In the genomic region with DNA sequence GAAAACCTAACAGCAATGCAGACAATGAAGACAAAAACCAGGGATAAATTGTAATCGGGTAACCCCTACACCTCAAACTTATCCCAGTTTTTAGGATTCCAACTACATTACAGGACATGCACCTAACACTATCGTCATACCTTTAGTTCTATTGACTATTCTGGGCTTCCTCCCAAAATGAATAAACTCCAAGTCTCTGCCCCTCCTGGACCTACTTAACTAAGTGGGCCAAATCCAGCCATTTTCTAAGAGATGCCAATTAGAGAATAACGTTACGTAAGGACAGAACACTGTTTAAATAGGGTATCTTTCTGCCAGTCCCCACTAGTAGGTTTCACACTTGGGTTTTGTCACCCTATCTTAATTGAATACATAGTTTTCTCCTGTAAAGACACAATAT, we compare ENCODE assay signal across 29 cellular contexts.
DNase-seq lines count a peak whose midpoint lies in the region; ATAC-seq and TF ChIP-seq lines count a peak whose summit lies in the region.
"Had no signal": no experiment of that assay in that cellular context is flagged by ENCODE, and none has a peak within 500 bp of the region (broad histone marks: within the 10 kb centered on the region; RNA-seq: fewer than 3 reads in every experiment).

No MANE protein-coding gene starts in this region.

- H3K27me3 ChIP-seq in breast epithelium = no peaks in the 10 kb centered on the region
- no peaks in the 10 kb centered on the region for H3K27me3 ChIP-seq in mammary epithelial cell (ENCODE audit: insufficient read depth, low read length)
- H3K27me3 ChIP-seq in right lobe of liver = no peaks in the 10 kb centered on the region
- no peaks in the 10 kb centered on the region for H3K27me3 ChIP-seq in SJCRH30
- H3K27me3 ChIP-seq: ascending aorta, BE2C, cardiac muscle cell, MG63, pancreas, stomach had no signal

- H3K4me1 ChIP-seq in breast epithelium = peaks cover 0 to 9% of the 10 kb centered on the region in 2 donors
- H3K4me1 ChIP-seq in mammary epithelial cell (ENCODE audit: insufficient read depth, low read length) = peaks cover 29% of the 10 kb centered on the region
- H3K4me1 ChIP-seq in right lobe of liver = peaks cover 0 to 65% (median 13%) of the 10 kb centered on the region in 4 donors
- 0 out of 2 replicates have a peak, but pooled peaks cover 4% of the 10 kb centered on the region for H3K4me1 ChIP-seq in SJCRH30

- peaks cover 62% of the 10 kb centered on the region for H3K79me2 ChIP-seq in mammary epithelial cell (ENCODE audit: insufficient read depth, low read length)

- no peaks in the 10 kb centered on the region for H3K9me3 ChIP-seq in breast epithelium
- H3K9me3 ChIP-seq in mammary epithelial cell (replicated peaks; ENCODE audit: insufficient read depth, low read length) = no peaks in the 10 kb centered on the region
- H3K9me3 ChIP-seq in T-helper 17 cell (ENCODE audit: control insufficient read depth, low read length, poor library complexity, severe bottlenecking) = no peaks in the 10 kb centered on the region
- no peaks in the 10 kb centered on the region for H3K9me3 ChIP-seq in right lobe of liver
- H3K9me3 ChIP-seq in SJCRH30 (replicated peaks) = no peaks in the 10 kb centered on the region
- H3K9me3 ChIP-seq: ascending aorta, BE2C, MG63, mucosa of descending colon, pancreas, stomach had no signal

- ATAC-seq in T-helper 17 cell (no peak), right lobe of liver (peak; percentile 4 to 61 (median 24))
- no peak for ATAC-seq in stimulated activated effector memory CD8-positive, alpha-beta T cell treated with anti-CD3 and anti-CD28 coated beads, Interleukin-12 subunit alpha, Interleukin-12 subunit beta, amount 100 ng/mL, for 72 hours
- ATAC-seq: activated CD8-positive, alpha-beta memory T cell treated with anti-CD3 and anti-CD28 coated beads, Interleukin-2, amount 10 ng/mL, durations not matched to agents 7 days and 5 days; esophagus mucosa; mucosa of descending colon; pancreas had no signal

- H3K9ac ChIP-seq in mammary epithelial cell (ENCODE audit: insufficient read depth, low read length) = no peak overlapping the region
- H3K9ac ChIP-seq: KMS-11 had no signal

- dilution Hi-C loops in mammary epithelial cell (cut with HindIII; ENCODE audit: low sequenced_read_pairs) = no loop called here

- no peaks in the 10 kb centered on the region for H3K27me3 Mint-ChIP-seq in T-helper 17 cell
- H3K27me3 Mint-ChIP-seq: activated CD8-positive, alpha-beta memory T cell treated with anti-CD3 and anti-CD28 coated beads, Interleukin-2, amount 10 ng/mL, durations not matched to agents 7 days and 5 days; activated naive CD8-positive, alpha-beta T cell treated with anti-CD3 and anti-CD28 coated beads, Interleukin-2, amount 10 ng/mL, durations not matched to agents 7 days and 5 days had no signal

- H3K36me3 ChIP-seq in breast epithelium (no peaks in the 10 kb centered on the region), mammary epithelial cell (ENCODE audit: insufficient read depth, low read length) (no peaks in the 10 kb centered on the region), right lobe of liver (no peaks in the 10 kb centered on the region), SJCRH30 (no peaks in the 10 kb centered on the region)
- H3K36me3 ChIP-seq: cardiac muscle cell, MG63, pancreas, WERI-Rb-1 had no signal

- TF ChIP-seq CTCF in breast epithelium (IDR thresholded peaks at IDR 0.05) (no peak), mammary epithelial cell (conservative IDR thresholded peaks at IDR 0.05 in 1 of 2, IDR thresholded peaks at IDR 0.05 in 1 of 2; ENCODE audit: extremely low read depth in 1 of 2, insufficient read depth in 1 of 2, low read depth in 1 of 2, low read length in 2 of 2) (no peak), right lobe of liver (IDR thresholded peaks at IDR 0.05) (no peak)

- H3K9me3 Mint-ChIP-seq in stimulated activated effector memory CD8-positive, alpha-beta T cell treated with anti-CD3 and anti-CD28 coated beads, Interleukin-12 subunit alpha, Interleukin-12 subunit beta, amount 100 ng/mL, for 72 hours = no peaks in the 10 kb centered on the region
- H3K9me3 Mint-ChIP-seq: activated naive CD8-positive, alpha-beta T cell treated with anti-CD3 and anti-CD28 coated beads, Interleukin-2, amount 10 ng/mL, durations not matched to agents 7 days and 5 days; activated T-helper 1 cell treated with anti-CD3 and anti-CD28 coated beads, Interleukin-12 subunit alpha, Interleukin-12 subunit beta, Interleukin-2, Interleukin-4 antibody, amounts not matched to agents 30 ng/mL and 10 ng/mL and 1 ng/mL, durations not matched to agents 14 hours and 24 hours and 36 hours had no signal

- no peak overlapping the region for H3K4me2 ChIP-seq in mammary epithelial cell (ENCODE audit: insufficient read depth, low read depth, low read length)
- H3K4me2 ChIP-seq: KMS-11 had no signal

- in situ Hi-C loops in mammary epithelial cell (cut with MboI; ENCODE audit: low sequenced_read_pairs in 2 of 2) = no loop called here

- no peaks in the 10 kb centered on the region for H3K36me3 Mint-ChIP-seq in T-helper 17 cell (ENCODE audit: low read depth)
- H3K36me3 Mint-ChIP-seq in stimulated activated effector memory CD8-positive, alpha-beta T cell treated with anti-CD3 and anti-CD28 coated beads, Interleukin-12 subunit alpha, Interleukin-12 subunit beta, amount 100 ng/mL, for 72 hours = no peaks in the 10 kb centered on the region

- H4K20me1 ChIP-seq in mammary epithelial cell (ENCODE audit: insufficient read depth, low read length) = no peaks in the 10 kb centered on the region

- no peak overlapping the region for H3K27ac Mint-ChIP-seq in T-helper 17 cell
- peak overlapping the region; percentile 29 for H3K27ac Mint-ChIP-seq in stimulated activated effector memory CD8-positive, alpha-beta T cell treated with anti-CD3 and anti-CD28 coated beads, Interleukin-12 subunit alpha, Interleukin-12 subunit beta, amount 100 ng/mL, for 72 hours
- H3K27ac Mint-ChIP-seq: activated CD8-positive, alpha-beta memory T cell treated with anti-CD3 and anti-CD28 coated beads, Interleukin-2, amount 10 ng/mL, durations not matched to agents 7 days and 5 days; activated naive CD8-positive, alpha-beta T cell treated with anti-CD3 and anti-CD28 coated beads, Interleukin-2, amount 10 ng/mL, durations not matched to agents 7 days and 5 days; activated T-helper 1 cell treated with anti-CD3 and anti-CD28 coated beads, Interleukin-12 subunit alpha, Interleukin-12 subunit beta, Interleukin-2, Interleukin-4 antibody, amounts not matched to agents 30 ng/mL and 10 ng/mL and 1 ng/mL, durations not matched to agents 14 hours and 24 hours and 36 hours had no signal

- H3K27ac ChIP-seq in breast epithelium = peak overlapping the region; percentile 48 to 75
- H3K27ac ChIP-seq in mammary epithelial cell (ENCODE audit: insufficient read depth, low read depth, low read length) = no peak overlapping the region
- peak overlapping the region in 2 of 3 donors; percentile 25 to 74 for H3K27ac ChIP-seq in right lobe of liver
- H3K27ac ChIP-seq in SJCRH30 = no peak overlapping the region
- H3K27ac ChIP-seq: cardiac muscle cell, KMS-11, pancreas, stomach, WERI-Rb-1 had no signal

- H3K4me3 ChIP-seq in breast epithelium (no peak overlapping the region), mammary epithelial cell (replicated peaks in 1 of 3; ENCODE audit: insufficient read depth in 1 of 3, low read depth in 2 of 3, low read length in 3 of 3) (no peak overlapping the region), right lobe of liver (no peak overlapping the region), SJCRH30 (no peak overlapping the region)
- H3K4me3 ChIP-seq: ascending aorta, cardiac muscle cell, MG63, mucosa of descending colon, pancreas, smooth muscle cell, stomach had no signal

- no TSS peak for BruUV-seq in mammary epithelial cell (replicated peaks; lab: Mats Ljungman, UMichigan)

- intact Hi-C loops in breast epithelium (cut with DNase I; ENCODE audit: low total_unique reads) = no loop called here
- intact Hi-C loops in mammary epithelial cell (cut with micrococcal nuclease) = no loop called here
- intact Hi-C loops in right lobe of liver (cut with DNase I) = no loop called here

- peak overlapping the region; percentile 28 for H3K4me3 Mint-ChIP-seq in T-helper 17 cell
- H3K4me3 Mint-ChIP-seq in stimulated activated effector memory CD8-positive, alpha-beta T cell treated with anti-CD3 and anti-CD28 coated beads, Interleukin-12 subunit alpha, Interleukin-12 subunit beta, amount 100 ng/mL, for 72 hours = no peak overlapping the region
- H3K4me3 Mint-ChIP-seq: activated CD8-positive, alpha-beta memory T cell treated with anti-CD3 and anti-CD28 coated beads, Interleukin-2, amount 10 ng/mL, durations not matched to agents 7 days and 5 days; activated naive CD8-positive, alpha-beta T cell treated with anti-CD3 and anti-CD28 coated beads, Interleukin-2, amount 10 ng/mL, durations not matched to agents 7 days and 5 days; activated T-helper 1 cell treated with anti-CD3 and anti-CD28 coated beads, Interleukin-12 subunit alpha, Interleukin-12 subunit beta, Interleukin-2, Interleukin-4 antibody, amounts not matched to agents 30 ng/mL and 10 ng/mL and 1 ng/mL, durations not matched to agents 14 hours and 24 hours and 36 hours had no signal

- 69% methylated on average over 4 of the region's 4 CpGs for WGBS in mammary epithelial cell (ENCODE audit: low coverage, missing lambda C conversion rate)
- 38% methylated on average over 4 of the region's 4 CpGs for WGBS in right lobe of liver (ENCODE audit: insufficient coverage, low coverage, low lambda C conversion rate, missing lambda C conversion rate)

- DNase-seq in breast epithelium (ENCODE audit: low spot score in 2 of 2) = no peak
- no peak for DNase-seq in mammary epithelial cell
- no peak for DNase-seq in T-helper 17 cell
- no peak for DNase-seq in right lobe of liver
- no peak for DNase-seq in stimulated activated effector memory CD8-positive, alpha-beta T cell treated with anti-CD3 and anti-CD28 coated beads, Interleukin-12 subunit alpha, Interleukin-12 subunit beta, amount 100 ng/mL, for 72 hours (ENCODE audit: low spot score in 2 of 2)
- no peak for DNase-seq in DMS79 (lab: John Stamatoyannopoulos, UW)
- no peak for DNase-seq in SJCRH30
- DNase-seq: ACHN; activated CD4-positive, alpha-beta T cell treated with anti-CD3 and anti-CD28 coated beads, Interleukin-2, amount 50 U/mL, for 4 hours; activated CD8-positive, alpha-beta memory T cell treated with anti-CD3 and anti-CD28 coated beads, Interleukin-2, amount 10 ng/mL, durations not matched to agents 7 days and 5 days; activated naive CD8-positive, alpha-beta T cell treated with anti-CD3 and anti-CD28 coated beads, Interleukin-2, amount 10 ng/mL, durations not matched to agents 7 days and 5 days; BE2C; DMS153; head of caudate nucleus; islet precursor cell; MG63; mucosa of descending colon; NCI-H1105; NCI-H187; NCI-H446 treated with DMSO at 0.1 percent for 48 hours; pancreas; stomach; WERI-Rb-1 had no signal

- TF ChIP-seq POLR2A in breast epithelium (IDR thresholded peaks at IDR 0.05) (no peak), right lobe of liver (IDR thresholded peaks at IDR 0.05) (no peak)

- no peak overlapping the region for H2AFZ ChIP-seq in mammary epithelial cell (ENCODE audit: low read depth, low read length)

- H3K4me1 Mint-ChIP-seq in T-helper 17 cell = peaks cover 44% of the 10 kb centered on the region
- H3K4me1 Mint-ChIP-seq in stimulated activated effector memory CD8-positive, alpha-beta T cell treated with anti-CD3 and anti-CD28 coated beads, Interleukin-12 subunit alpha, Interleukin-12 subunit beta, amount 100 ng/mL, for 72 hours = peaks cover 52% of the 10 kb centered on the region

- CTCF ChIA-PET in mammary epithelial cell (lab: Charles Lee; ENCODE audit: low non-redundant PET) = no interaction called here

Comparison
In these comparisons a context has a peak if more than half of its experiments do, and no peak if none do; other contexts are left out.
1. H3K27ac ChIP-seq: peak in breast epithelium (2 of 2) and right lobe of liver (2 of 3); none in mammary epithelial cell (single experiment) and SJCRH30 (single experiment).
2. ATAC-seq: peak in right lobe of liver (4 of 4); none in T-helper 17 cell (single experiment) and stimulated activated effector memory CD8-positive, alpha-beta T cell treated with anti-CD3 and anti-CD28 coated beads, Interleukin-12 subunit alpha, Interleukin-12 subunit beta, amount 100 ng/mL, for 72 hours (single experiment).